ENCODE assay signal across 11 cellular contexts in genomic region chr6:356828-357251, GRCh38. TPM values are rescaled to one million over a fixed set of nuclear protein-coding genes. Genes with fewer than 3 reads are reported as not detected.
DNase-seq lines count a peak whose midpoint lies in the region; ATAC-seq lines count a peak whose summit lies in the region.
"Had no signal": no experiment of that assay in that cellular context is flagged by ENCODE, and none has a peak within 500 bp of the region (broad histone marks: within the 10 kb centered on the region; RNA-seq: fewer than 3 reads in every experiment).

No MANE protein-coding gene starts in this region.

- DNase-seq in activated T-cell treated with anti-CD3 and anti-CD28 coated beads, Interleukin-2, amount 50 U/mL, for 4 hours: no peak
- DNase-seq in activated T-cell treated with anti-CD3 and anti-CD28 coated beads for 4 hours (no peak), NCI-H2107 treated with DMSO at 0.1 percent for 48 hours (lab: John Stamatoyannopoulos, UW; ENCODE audit: unreplicated experiment) (no peak), NCI-H1092 (lab: John Stamatoyannopoulos, UW) (no peak)
- no peak for DNase-seq in stimulated activated effector memory CD8-positive, alpha-beta T cell treated with anti-CD3 and anti-CD28 coated beads, Interleukin-12 subunit alpha, Interleukin-12 subunit beta, amount 100 ng/mL, for 72 hours (ENCODE audit: low spot score in 2 of 2)
- no peak for DNase-seq in effector memory CD4-positive, alpha-beta T cell
- DNase-seq: central memory CD4-positive, alpha-beta T cell had no signal

- peaks cover 1% of the 10 kb centered on the region for H3K36me3 Mint-ChIP-seq in activated T-cell treated with anti-CD3 and anti-CD28 coated beads, Interleukin-2, amount 50 U/mL, for 4 hours (ENCODE audit: insufficient read depth)
- peaks cover 7% of the 10 kb centered on the region for H3K36me3 Mint-ChIP-seq in IgD-negative memory B cell
- peaks cover 19% of the 10 kb centered on the region for H3K36me3 Mint-ChIP-seq in stimulated activated effector memory CD8-positive, alpha-beta T cell treated with anti-CD3 and anti-CD28 coated beads, Interleukin-12 subunit alpha, Interleukin-12 subunit beta, amount 100 ng/mL, for 72 hours

- H3K27me3 ChIP-seq in effector memory CD4-positive, alpha-beta T cell (replicated peaks; ENCODE audit: control insufficient read depth, insufficient read depth, low read length, poor library complexity, severe bottlenecking): no peaks in the 10 kb centered on the region
- H3K27me3 ChIP-seq: upper lobe of left lung had no signal

- H3K4me1 ChIP-seq in effector memory CD4-positive, alpha-beta T cell (ENCODE audit: control insufficient read depth, insufficient read depth, low read length, poor library complexity, severe bottlenecking): no peaks in the 10 kb centered on the region
- H3K4me1 ChIP-seq: upper lobe of left lung had no signal

- H3K36me3 ChIP-seq in effector memory CD4-positive, alpha-beta T cell (ENCODE audit: control insufficient read depth, insufficient read depth, low read length): no peaks in the 10 kb centered on the region

- no peaks in the 10 kb centered on the region for H3K9me3 Mint-ChIP-seq in activated T-cell treated with anti-CD3 and anti-CD28 coated beads, Interleukin-2, amount 50 U/mL, for 4 hours
- no peaks in the 10 kb centered on the region for H3K9me3 Mint-ChIP-seq in IgD-negative memory B cell
- no peaks in the 10 kb centered on the region for H3K9me3 Mint-ChIP-seq in stimulated activated effector memory CD8-positive, alpha-beta T cell treated with anti-CD3 and anti-CD28 coated beads, Interleukin-12 subunit alpha, Interleukin-12 subunit beta, amount 100 ng/mL, for 72 hours

- H3K9me3 ChIP-seq in effector memory CD4-positive, alpha-beta T cell (ENCODE audit: control insufficient read depth, low read length): no peaks in the 10 kb centered on the region
- H3K9me3 ChIP-seq: upper lobe of left lung had no signal

- peak; percentile 30 to 47 for ATAC-seq in activated T-cell treated with anti-CD3 and anti-CD28 coated beads, Interleukin-2, amount 50 U/mL, for 4 hours
- peak; percentile 51 for ATAC-seq in GM21717 (IDR thresholded peaks at IDR 0.05; ENCODE audit: unreplicated experiment)
- ATAC-seq in stimulated activated effector memory CD8-positive, alpha-beta T cell treated with anti-CD3 and anti-CD28 coated beads, Interleukin-12 subunit alpha, Interleukin-12 subunit beta, amount 100 ng/mL, for 72 hours: peak; percentile 50

- H3K4me3 ChIP-seq in effector memory CD4-positive, alpha-beta T cell (ENCODE audit: insufficient read depth, low read depth, low read length, poor library complexity, severe bottlenecking): no peak overlapping the region
- H3K4me3 ChIP-seq: upper lobe of left lung had no signal

- no peak overlapping the region for H3K4me3 Mint-ChIP-seq in activated T-cell treated with anti-CD3 and anti-CD28 coated beads, Interleukin-2, amount 50 U/mL, for 4 hours
- H3K4me3 Mint-ChIP-seq in IgD-negative memory B cell: peak overlapping the region; percentile 45 to 91 (median 78)
- no peak overlapping the region for H3K4me3 Mint-ChIP-seq in stimulated activated effector memory CD8-positive, alpha-beta T cell treated with anti-CD3 and anti-CD28 coated beads, Interleukin-12 subunit alpha, Interleukin-12 subunit beta, amount 100 ng/mL, for 72 hours
- H3K4me3 Mint-ChIP-seq: nephron had no signal

- peak overlapping the region; percentile 96 to 98 (median 97) for H3K27ac Mint-ChIP-seq in IgD-negative memory B cell
- peak overlapping the region; percentile 78 for H3K27ac Mint-ChIP-seq in stimulated activated effector memory CD8-positive, alpha-beta T cell treated with anti-CD3 and anti-CD28 coated beads, Interleukin-12 subunit alpha, Interleukin-12 subunit beta, amount 100 ng/mL, for 72 hours

- H3K4me1 Mint-ChIP-seq in activated T-cell treated with anti-CD3 and anti-CD28 coated beads, Interleukin-2, amount 50 U/mL, for 4 hours (ENCODE audit: low read depth): peaks cover 14% of the 10 kb centered on the region
- peaks cover 46 to 66% (median 48%) of the 10 kb centered on the region in 3 donors for H3K4me1 Mint-ChIP-seq in IgD-negative memory B cell
- peaks cover 34% of the 10 kb centered on the region for H3K4me1 Mint-ChIP-seq in stimulated activated effector memory CD8-positive, alpha-beta T cell treated with anti-CD3 and anti-CD28 coated beads, Interleukin-12 subunit alpha, Interleukin-12 subunit beta, amount 100 ng/mL, for 72 hours

- no peaks in the 10 kb centered on the region for H3K27me3 Mint-ChIP-seq in activated T-cell treated with anti-CD3 and anti-CD28 coated beads, Interleukin-2, amount 50 U/mL, for 4 hours (ENCODE audit: low read depth)
- H3K27me3 Mint-ChIP-seq in IgD-negative memory B cell: peaks cover 2% of the 10 kb centered on the region

- H3K27ac ChIP-seq in effector memory CD4-positive, alpha-beta T cell (ENCODE audit: insufficient read depth, low read length, poor library complexity, severe bottlenecking): no peak overlapping the region
- H3K27ac ChIP-seq: upper lobe of left lung had no signal

RNA-seq across cellular contexts. Expression of gene IRF4, which starts 34.7 kb away (rescaled TPM):
- 100 to 1,000 TPM; 720 to 924 (median 743) TPM for total RNA-seq in activated T-cell treated with anti-CD3 and anti-CD28 coated beads, Interleukin-2, amount 50 U/mL, for 4 hours
- polyA plus RNA-seq in IgD-negative memory B cell: 22.9 TPM

Comparison
In these comparisons a context has a peak if more than half of its experiments do, and no peak if none do; other contexts are left out.
1. H3K4me3 Mint-ChIP-seq: peak in IgD-negative memory B cell (4 of 4); none in activated T-cell treated with anti-CD3 and anti-CD28 coated beads, Interleukin-2, amount 50 U/mL, for 4 hours (single experiment) and stimulated activated effector memory CD8-positive, alpha-beta T cell treated with anti-CD3 and anti-CD28 coated beads, Interleukin-12 subunit alpha, Interleukin-12 subunit beta, amount 100 ng/mL, for 72 hours (single experiment).
2. Peak in every context shown above with its lines, with median percentiles within 50 percentile points of each other: ATAC-seq.